Comparison of ENCODE assay signal across 9 cellular contexts in the genomic region with DNA sequence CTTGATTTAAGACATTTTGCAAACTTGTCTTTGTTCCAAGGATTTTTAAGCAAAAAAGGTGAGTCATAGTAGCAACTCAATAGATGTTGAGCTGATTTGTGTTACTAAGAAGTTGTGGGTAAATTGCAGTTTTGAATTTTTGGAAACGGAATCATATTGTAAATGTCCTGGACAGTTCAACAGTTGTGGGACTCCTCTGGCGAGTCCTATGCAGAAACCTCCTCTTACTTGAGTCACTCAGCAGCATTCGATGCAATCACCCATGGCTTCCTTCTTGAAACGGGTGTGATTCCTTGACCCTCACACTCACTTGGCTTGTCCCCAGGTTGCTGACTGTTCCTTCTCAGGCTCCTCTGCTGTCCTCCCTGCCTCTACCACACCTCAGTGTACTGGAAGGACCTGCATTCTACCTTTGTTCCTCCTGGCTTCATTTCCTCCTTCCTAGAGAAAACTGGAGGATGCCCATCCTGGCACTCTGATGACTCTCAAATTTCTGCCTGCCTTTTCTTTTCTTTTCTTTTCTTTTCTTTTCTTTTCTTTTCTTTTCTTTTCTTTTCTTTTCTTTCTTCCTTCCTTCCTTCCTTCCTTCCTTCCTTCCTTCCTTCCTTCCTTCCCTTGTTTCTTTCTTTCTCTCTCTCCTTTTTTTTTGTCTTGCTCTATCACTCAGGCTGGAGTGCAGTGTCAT. TPM values are rescaled to one million over a fixed set of nuclear protein-coding genes. Genes with fewer than 3 reads are reported as not detected.
A peak's percentile ranks its signal among the peaks of the same experiment; 100 is the strongest.
DNase-seq lines count a peak whose midpoint lies in the region; ATAC-seq and TF ChIP-seq lines count a peak whose summit lies in the region.
"Had no signal": no experiment of that assay in that cellular context is flagged by ENCODE, and none has a peak within 500 bp of the region (broad histone marks: within the 10 kb centered on the region; RNA-seq: fewer than 3 reads in every experiment).

No MANE protein-coding gene starts in this region.

- H3K9me3 Mint-ChIP-seq in activated CD4-positive, alpha-beta T cell treated with anti-CD3 and anti-CD28 coated beads for 36 hours (ENCODE audit: low read depth) = peaks cover 3% of the 10 kb centered on the region
- H3K9me3 Mint-ChIP-seq: CD4-positive, alpha-beta T cell had no signal

- peak in 1 of 2 donors; percentile 38 for TF ChIP-seq POLR2A in thyroid gland (IDR thresholded peaks at IDR 0.05)

- no peaks in the 10 kb centered on the region for H3K27me3 ChIP-seq in SK-N-SH (ENCODE audit: insufficient read depth)
- H3K27me3 ChIP-seq in thyroid gland = no peaks in the 10 kb centered on the region

- H3K4me1 ChIP-seq in SK-N-SH (ENCODE audit: control insufficient read depth in 1 of 2, insufficient read depth in 2 of 2, low read depth in 1 of 2, low read length in 1 of 2) (peaks cover 7 to 10% of the 10 kb centered on the region in 2 experiments; a peak in 3 of 4 replicates), thyroid gland (peaks cover 35 to 59% of the 10 kb centered on the region in 2 donors)

- H3K4me2 ChIP-seq in SK-N-SH = peak overlapping the region; percentile 66

- 8% methylated on average over 4 of the region's 4 CpGs for WGBS in SK-N-SH (ENCODE audit: low lambda C conversion rate)
- WGBS in thyroid gland, 2 donors = 40 to 54% methylated on average over 4 of the region's 4 CpGs

- TF ChIP-seq RAD21 in SK-N-SH (IDR thresholded peaks at IDR 0.05; ENCODE audit: low read length) = no peak

- H3K27ac ChIP-seq in SK-N-SH (ENCODE audit: low read depth in 2 of 2, low read length in 1 of 2) (peak overlapping the region in 1 of 2 experiments; percentile 41; a peak in 2 of 4 replicates), thyroid gland (peak overlapping the region; percentile 93 to 99 (median 94))

- H3F3A ChIP-seq in SK-N-SH (replicated peaks; ENCODE audit: insufficient read depth) = peaks cover 22% of the 10 kb centered on the region

- no peak for DNase-seq in activated CD4-positive, alpha-beta T cell treated with anti-CD3 and anti-CD28 coated beads for 36 hours
- DNase-seq in activated CD4-positive, alpha-beta T cell treated with anti-CD3 and anti-CD28 coated beads for 48 hours = no peak
- no peak for DNase-seq in SK-N-SH
- peak; percentile 59 for DNase-seq in fibroblast of pulmonary artery (ENCODE audit: low read depth)
- peak; percentile 75 to 83 for DNase-seq in thyroid gland
- DNase-seq in kidney glomerular epithelial cell (lab: John Stamatoyannopoulos, UW) = no peak
- DNase-seq in SK-N-DZ (ENCODE audit: low spot score) = no peak
- DNase-seq in mesenteric fat pad (ENCODE audit: low spot score) = no peak
- DNase-seq: CD4-positive, alpha-beta T cell had no signal

- H3K4me3 ChIP-seq in SK-N-SH (ENCODE audit: low read depth in 2 of 2, low read length in 1 of 2) (no peak overlapping the region; a peak in 1 of 4 replicates), fibroblast of pulmonary artery (replicated peaks; ENCODE audit: low read depth, low read length) (no peak overlapping the region), thyroid gland (replicated peaks in 1 of 3) (no peak overlapping the region)

- POLR2A ChIA-PET in activated CD4-positive, alpha-beta T cell treated with anti-CD3 and anti-CD28 coated beads for 36 hours (lab: Charles Lee) = no interaction called here
- POLR2A ChIA-PET in SK-N-SH (lab: Yijun Ruan, JAX) = no interaction called here

- no peak overlapping the region for H3K27ac Mint-ChIP-seq in activated CD4-positive, alpha-beta T cell treated with anti-CD3 and anti-CD28 coated beads for 36 hours
- H3K27ac Mint-ChIP-seq: CD4-positive, alpha-beta T cell had no signal

- peaks cover 3% of the 10 kb centered on the region for H3K27me3 Mint-ChIP-seq in activated CD4-positive, alpha-beta T cell treated with anti-CD3 and anti-CD28 coated beads for 36 hours
- H3K27me3 Mint-ChIP-seq: CD4-positive, alpha-beta T cell had no signal

- peak overlapping the region; percentile 76 for H2AFZ ChIP-seq in SK-N-SH (ENCODE audit: low read depth)

- H3K79me2 ChIP-seq in SK-N-SH (ENCODE audit: insufficient read depth) = no peaks in the 10 kb centered on the region

- H3K9ac ChIP-seq in SK-N-SH = no peak overlapping the region

- H3K36me3 ChIP-seq in SK-N-SH (replicated peaks in 1 of 2; ENCODE audit: control insufficient read depth in 1 of 2, insufficient read depth in 2 of 2, low read length in 1 of 2) (no peaks in the 10 kb centered on the region), thyroid gland (no peaks in the 10 kb centered on the region)

- no peak for TF ChIP-seq CTCF in SK-N-SH (IDR thresholded peaks at IDR 0.05)
- no peak for TF ChIP-seq CTCF in fibroblast of pulmonary artery (IDR thresholded peaks at IDR 0.05; ENCODE audit: low read length, missing control alignments)
- no peak for TF ChIP-seq CTCF in thyroid gland (IDR thresholded peaks at IDR 0.05)

- CTCF ChIA-PET in activated CD4-positive, alpha-beta T cell treated with anti-CD3 and anti-CD28 coated beads for 36 hours (lab: Charles Lee) = interaction anchor here (0.6 to 1.5 kb wide), 3 partner anchors 12 to 472 kb away, joined by 3 to 5 read pairs (median 3); no protein-coding TSS in a partner anchor
- CTCF ChIA-PET in SK-N-SH (lab: Yijun Ruan, JAX) = no interaction called here

- ATAC-seq in activated CD4-positive, alpha-beta T cell treated with anti-CD3 and anti-CD28 coated beads for 36 hours = no peak

- no peaks in the 10 kb centered on the region for H4K20me1 ChIP-seq in SK-N-SH (ENCODE audit: insufficient read depth)

- H3K9me2 ChIP-seq in SK-N-SH = no peaks in the 10 kb centered on the region

- H3K9me3 ChIP-seq in SK-N-SH (no peaks in the 10 kb centered on the region), thyroid gland (no peaks in the 10 kb centered on the region)

- intact Hi-C loops in activated CD4-positive, alpha-beta T cell treated with anti-CD3 and anti-CD28 coated beads for 36 hours (cut with DNase I, micrococcal nuclease) = loop anchor here in 1 of 2 experiments (5.0 kb wide), 2 partner anchors 97 to 122 kb away; no protein-coding TSS in a partner anchor
- intact Hi-C loops in thyroid gland (cut with DNase I) = no loop called here

- H3K4me3 Mint-ChIP-seq in activated CD4-positive, alpha-beta T cell treated with anti-CD3 and anti-CD28 coated beads for 36 hours = peak overlapping the region; percentile 51

- peak in 1 of 2 experiments; percentile 19; a peak in 1 of 4 replicates for TF ChIP-seq EP300 in SK-N-SH (IDR thresholded peaks at IDR 0.05; ENCODE audit: borderline replicate concordance in 1 of 2, low read depth in 1 of 2, low read length in 1 of 2)

- peaks cover 54% of the 10 kb centered on the region for H3K4me1 Mint-ChIP-seq in activated CD4-positive, alpha-beta T cell treated with anti-CD3 and anti-CD28 coated beads for 36 hours

- no peaks in the 10 kb centered on the region for H3K36me3 Mint-ChIP-seq in activated CD4-positive, alpha-beta T cell treated with anti-CD3 and anti-CD28 coated beads for 36 hours (ENCODE audit: low read depth)

TF ChIP-seq in SK-N-SH, 30 proteins besides CTCF, POLR2A, EP300 and RAD21:
- TF ChIP-seq GATA2 (CRISPR knock-in tag; IDR thresholded peaks at IDR 0.05) = no peak
- TF ChIP-seq ELF1 (IDR thresholded peaks at IDR 0.05) = no peak
- peak; percentile 44; the same call in 1 of the 2 replicates for TF ChIP-seq FOSL2 (IDR thresholded peaks at IDR 0.05; ENCODE audit: borderline replicate concordance, low read depth)
- TF ChIP-seq RXRA (IDR thresholded peaks at IDR 0.05; ENCODE audit: borderline replicate concordance, low read depth) = 0 out of 2 replicates have a peak, but pooled peaks have one; percentile 19
- peak; percentile 52; the same call in 1 of the 2 replicates for TF ChIP-seq NFIC (IDR thresholded peaks at IDR 0.05; ENCODE audit: borderline replicate concordance)
- TF ChIP-seq, protein P1, sequence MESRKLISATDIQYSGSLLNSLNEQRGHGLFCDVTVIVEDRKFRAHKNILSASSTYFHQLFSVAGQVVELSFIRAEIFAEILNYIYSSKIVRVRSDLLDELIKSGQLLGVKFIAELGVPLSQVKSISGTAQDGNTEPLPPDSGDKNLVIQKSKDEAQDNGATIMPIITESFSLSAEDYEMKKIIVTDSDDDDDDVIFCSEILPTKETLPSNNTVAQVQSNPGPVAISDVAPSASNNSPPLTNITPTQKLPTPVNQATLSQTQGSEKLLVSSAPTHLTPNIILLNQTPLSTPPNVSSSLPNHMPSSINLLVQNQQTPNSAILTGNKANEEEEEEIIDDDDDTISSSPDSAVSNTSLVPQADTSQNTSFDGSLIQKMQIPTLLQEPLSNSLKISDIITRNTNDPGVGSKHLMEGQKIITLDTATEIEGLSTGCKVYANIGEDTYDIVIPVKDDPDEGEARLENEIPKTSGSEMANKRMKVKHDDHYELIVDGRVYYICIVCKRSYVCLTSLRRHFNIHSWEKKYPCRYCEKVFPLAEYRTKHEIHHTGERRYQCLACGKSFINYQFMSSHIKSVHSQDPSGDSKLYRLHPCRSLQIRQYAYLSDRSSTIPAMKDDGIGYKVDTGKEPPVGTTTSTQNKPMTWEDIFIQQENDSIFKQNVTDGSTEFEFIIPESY (IDR thresholded peaks at IDR 0.05; ENCODE audit: borderline replicate concordance, low read depth) = no peak
- no peak for TF ChIP-seq CHD2 (IDR thresholded peaks at IDR 0.05; ENCODE audit: low read length, partially characterized antibody)
- peak; percentile 55 for TF ChIP-seq TCF12 (IDR thresholded peaks at IDR 0.05)
- peak; percentile 59 for TF ChIP-seq JUND (IDR thresholded peaks at IDR 0.05)
- TF ChIP-seq, protein P2, sequence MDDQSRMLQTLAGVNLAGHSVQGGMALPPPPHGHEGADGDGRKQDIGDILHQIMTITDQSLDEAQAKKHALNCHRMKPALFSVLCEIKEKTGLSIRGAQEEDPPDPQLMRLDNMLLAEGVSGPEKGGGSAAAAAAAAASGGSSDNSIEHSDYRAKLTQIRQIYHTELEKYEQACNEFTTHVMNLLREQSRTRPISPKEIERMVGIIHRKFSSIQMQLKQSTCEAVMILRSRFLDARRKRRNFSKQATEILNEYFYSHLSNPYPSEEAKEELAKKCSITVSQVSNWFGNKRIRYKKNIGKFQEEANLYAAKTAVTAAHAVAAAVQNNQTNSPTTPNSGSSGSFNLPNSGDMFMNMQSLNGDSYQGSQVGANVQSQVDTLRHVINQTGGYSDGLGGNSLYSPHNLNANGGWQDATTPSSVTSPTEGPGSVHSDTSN (IDR thresholded peaks at IDR 0.05) = peak; percentile 65

RNA-seq across cellular contexts. Expression of a gene that starts 52.8 kb away (rescaled TPM):
- total RNA-seq in activated CD4-positive, alpha-beta T cell treated with anti-CD3 and anti-CD28 coated beads for 36 hours = 1 to 10 TPM in 1 of 2 experiments, under 1 TPM in 1; 0.71 to 1.3 TPM
- polyA plus RNA-seq in SK-N-SH (2012; rRNA removed) = 0.12 and 0.13 TPM in 2 replicates
- 0.19 and 0.22 TPM in 2 replicates for polyA plus RNA-seq in SK-N-SH (2012; cell fraction: cytosol; rRNA removed)
- 0.07 and 0.11 TPM in 2 replicates for polyA plus RNA-seq in SK-N-SH (2012; cell fraction: nucleus; rRNA removed)
- 10 to 100 TPM; 14.5 to 35.1 (median 20.3) TPM for total RNA-seq in thyroid gland
- polyA plus RNA-seq in SK-N-DZ (2014; cell fraction: cytosol; rRNA removed) = not detected in 2 replicates
- not detected in 2 replicates for polyA plus RNA-seq in SK-N-DZ (2014; cell fraction: nucleus; rRNA removed)
- 1.7 TPM for total RNA-seq in mesenteric fat pad
- total RNA-seq: CD4-positive, alpha-beta T cell had no signal

Comparison
In these comparisons a context has a peak if more than half of its experiments do, and no peak if none do; other contexts are left out.
1. DNase-seq: peak in fibroblast of pulmonary artery (single experiment) and thyroid gland (2 of 2); none in activated CD4-positive, alpha-beta T cell treated with anti-CD3 and anti-CD28 coated beads for 36 hours (single experiment), activated CD4-positive, alpha-beta T cell treated with anti-CD3 and anti-CD28 coated beads for 48 hours (single experiment), SK-N-SH (single experiment), kidney glomerular epithelial cell (single experiment), SK-N-DZ (single experiment) and mesenteric fat pad (single experiment).